ENCODE assay signal across 22 cellular contexts in the genomic region with DNA sequence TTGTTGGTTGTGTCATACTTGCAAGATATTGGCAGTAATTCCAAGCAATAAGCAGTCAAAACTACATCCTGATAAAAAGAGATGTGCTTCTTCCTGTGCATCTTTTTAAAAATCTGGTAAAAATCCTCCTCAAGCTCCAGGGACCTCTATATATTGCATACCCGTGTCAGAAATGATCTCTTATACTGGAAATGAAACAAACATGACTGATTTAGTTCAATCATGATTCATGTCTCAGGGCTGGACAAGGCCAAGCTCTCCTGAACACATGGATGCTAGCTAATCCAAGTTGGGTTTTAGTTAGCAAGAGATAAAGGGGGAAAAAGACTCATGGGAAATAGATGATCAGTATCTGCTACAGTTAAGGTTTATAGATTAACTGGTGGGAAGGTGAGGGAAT.
"Had no signal": no experiment of that assay in that cellular context is flagged by ENCODE, and none has a peak within 500 bp of the region (broad histone marks: within the 10 kb centered on the region; RNA-seq: fewer than 3 reads in every experiment).

No MANE protein-coding gene starts in this region.

- H3K4me3 Mint-ChIP-seq: dendritic cell treated with granulocyte-macrophage colony-stimulating factor and Interleukin-4, amounts not matched to agents 40 ng/mL and 50 ng/mL, for 4 days; effector memory CD8-positive, alpha-beta T cell; endodermal cell had no signal

- ATAC-seq: effector memory CD8-positive, alpha-beta T cell; esophagus mucosa; foreskin keratinocyte; gastrocnemius medialis; gastroesophageal sphincter; heart left ventricle; heart right ventricle had no signal

- H3K4me1 Mint-ChIP-seq: endodermal cell had no signal

- H3K27me3 Mint-ChIP-seq: dendritic cell treated with granulocyte-macrophage colony-stimulating factor and Interleukin-4, amounts not matched to agents 40 ng/mL and 50 ng/mL, for 4 days had no signal

- H3K27ac Mint-ChIP-seq: dendritic cell treated with granulocyte-macrophage colony-stimulating factor and Interleukin-4, amounts not matched to agents 40 ng/mL and 50 ng/mL, for 4 days; effector memory CD8-positive, alpha-beta T cell; endodermal cell had no signal

- DNase-seq: colonic mucosa; cortex of kidney; dermis blood vessel endothelial cell; dorsolateral prefrontal cortex; effector CD4-positive, alpha-beta T cell; effector CD8-positive, alpha-beta T cell; effector memory CD4-positive, alpha-beta T cell; effector memory CD8-positive, alpha-beta T cell; endodermal cell; erythroblast; esophagus squamous epithelium; foreskin fibroblast; foreskin keratinocyte; foreskin melanocyte; gastrocnemius medialis; glutamatergic neuron; head of caudate nucleus; heart left ventricle; heart right ventricle had no signal
